Comparison of ENCODE assay signal across 32 cellular contexts in genomic region chr12:1020389-1020788, GRCh38.
"Had no signal": no experiment of that assay in that cellular context is flagged by ENCODE, and none has a peak within 500 bp of the region (broad histone marks: within the 10 kb centered on the region; RNA-seq: fewer than 3 reads in every experiment).

No MANE protein-coding gene starts in this region.

- H3K9me3 Mint-ChIP-seq: activated CD8-positive, alpha-beta T cell treated with anti-CD3 and anti-CD28 coated beads for 36 hours; activated naive CD4-positive, alpha-beta T cell treated with anti-CD3 and anti-CD28 coated beads for 36 hours; activated naive CD4-positive, alpha-beta T cell treated with anti-CD3 and anti-CD28 coated beads, Interleukin-2, amount 50 U/mL, for 24 hours; activated naive CD8-positive, alpha-beta T cell treated with anti-CD3 and anti-CD28 coated beads for 36 hours; activated T-cell treated with anti-CD3 and anti-CD28 coated beads, Interleukin-2, amount 50 U/mL, for 4 hours; activated T-helper 1 cell treated with anti-CD3 and anti-CD28 coated beads, Interleukin-12 subunit alpha, Interleukin-12 subunit beta, Interleukin-2, Interleukin-4 antibody, amounts not matched to agents 30 ng/mL and 10 ng/mL and 1 ng/mL, durations not matched to agents 14 hours and 24 hours and 36 hours; activated T-helper 17 cell treated with anti-CD3 and anti-CD28 coated beads, Interleukin-2, amount 50 U/mL, for 72 hours; central memory CD8-positive, alpha-beta T cell; T-helper 1 cell treated with Interleukin-12 subunit alpha and Interleukin-12 subunit beta and Interleukin-4 antibody, amounts not matched to agents 30 μg/mL and 1 μg/mL, for 36 hours; T-helper 2 cell treated with Interferon-gamma antibody and Interleukin-4, amounts not matched to agents 5 μg/mL and 100 μg/mL, for 36 hours had no signal

- H3K4me1 Mint-ChIP-seq: activated CD4-positive, alpha-beta T cell treated with anti-CD3 and anti-CD28 coated beads, Interleukin-2, amount 10 ng/mL, durations not matched to agents 7 days and 5 days; activated naive CD8-positive, alpha-beta T cell treated with anti-CD3 and anti-CD28 coated beads for 36 hours; activated T-helper 17 cell treated with anti-CD3 and anti-CD28 coated beads, Interleukin-2, amount 50 U/mL, for 72 hours had no signal

- DNase-seq: activated CD4-positive, alpha-beta T cell treated with anti-CD3 and anti-CD28 coated beads for 48 hours; activated CD4-positive, alpha-beta T cell treated with anti-CD3 and anti-CD28 coated beads, Interleukin-2, amount 10 ng/mL, durations not matched to agents 7 days and 5 days; activated CD4-positive, alpha-beta T cell treated with anti-CD3 and anti-CD28 coated beads, Interleukin-2, amount 50 U/mL, for 48 hours; activated CD4-positive, CD25-positive, alpha-beta regulatory T cell; activated CD8-positive, alpha-beta memory T cell treated with anti-CD3 and anti-CD28 coated beads, Interleukin-2, amount 50 U/mL, for 4 hours; activated CD8-positive, alpha-beta T cell treated with anti-CD3 and anti-CD28 coated beads for 36 hours; activated effector memory CD4-positive, alpha-beta T cell treated with anti-CD3 and anti-CD28 coated beads, Interleukin-2, amount 50 U/mL, for 16 hours; activated gamma-delta T cell treated with Interleukin-2 at 50 U/mL for 16 hours; activated naive CD4-positive, alpha-beta T cell; activated naive CD4-positive, alpha-beta T cell treated with anti-CD3 and anti-CD28 coated beads for 36 hours; activated naive CD8-positive, alpha-beta T cell treated with anti-CD3 and anti-CD28 coated beads for 36 hours; activated T-cell treated with anti-CD3 and anti-CD28 coated beads for 4 hours; activated T-cell treated with anti-CD3 and anti-CD28 coated beads, Interleukin-2, amount 50 U/mL, for 1 hour; activated T-cell treated with anti-CD3 and anti-CD28 coated beads, Interleukin-2, amount 50 U/mL, for 4 hours; activated T-cell treated with anti-CD3 and anti-CD28 coated beads, Interleukin-2, amount 50 U/mL, for 72 hours; adrenal gland; amniotic stem cell; aorta; body of pancreas; caudate nucleus; cerebellar nuclear complex; SW 1271; T-helper 1 cell; T-helper 9 cell; WERI-Rb-1 had no signal

- H3K27ac Mint-ChIP-seq: activated CD4-positive, alpha-beta T cell treated with anti-CD3 and anti-CD28 coated beads, Interleukin-2, amount 10 ng/mL, durations not matched to agents 7 days and 5 days; activated CD8-positive, alpha-beta T cell treated with anti-CD3 and anti-CD28 coated beads for 36 hours; activated naive CD4-positive, alpha-beta T cell treated with anti-CD3 and anti-CD28 coated beads for 36 hours; activated naive CD4-positive, alpha-beta T cell treated with anti-CD3 and anti-CD28 coated beads, Interleukin-2, amount 50 U/mL, for 24 hours; activated naive CD8-positive, alpha-beta T cell treated with anti-CD3 and anti-CD28 coated beads for 36 hours; activated T-cell treated with anti-CD3 and anti-CD28 coated beads, Interleukin-2, amount 50 U/mL, for 72 hours; activated T-helper 1 cell treated with anti-CD3 and anti-CD28 coated beads, Interleukin-12 subunit alpha, Interleukin-12 subunit beta, Interleukin-2, Interleukin-4 antibody, amounts not matched to agents 30 ng/mL and 10 ng/mL and 1 ng/mL, durations not matched to agents 14 hours and 24 hours and 36 hours; activated T-helper 17 cell treated with anti-CD3 and anti-CD28 coated beads, Interleukin-2, amount 50 U/mL, for 72 hours; T-helper 1 cell treated with Interleukin-12 subunit alpha and Interleukin-12 subunit beta and Interleukin-4 antibody, amounts not matched to agents 30 μg/mL and 1 μg/mL, for 36 hours; T-helper 2 cell treated with Interferon-gamma antibody and Interleukin-4, amounts not matched to agents 5 μg/mL and 100 μg/mL, for 36 hours; WTC11 had no signal

- H3K27me3 Mint-ChIP-seq: activated CD4-positive, alpha-beta T cell treated with anti-CD3 and anti-CD28 coated beads, Interleukin-2, amount 10 ng/mL, durations not matched to agents 7 days and 5 days; activated CD8-positive, alpha-beta T cell treated with anti-CD3 and anti-CD28 coated beads for 36 hours; activated naive CD4-positive, alpha-beta T cell treated with anti-CD3 and anti-CD28 coated beads, Interleukin-2, amount 50 U/mL, for 24 hours; activated naive CD8-positive, alpha-beta T cell treated with anti-CD3 and anti-CD28 coated beads for 36 hours; activated T-helper 17 cell treated with anti-CD3 and anti-CD28 coated beads, Interleukin-2, amount 50 U/mL, for 72 hours; central memory CD8-positive, alpha-beta T cell had no signal

- ATAC-seq: activated CD8-positive, alpha-beta T cell treated with anti-CD3 and anti-CD28 coated beads for 36 hours; activated T-cell treated with anti-CD3 and anti-CD28 coated beads, Interleukin-2, amount 50 U/mL, for 4 hours; activated T-cell treated with anti-CD3 and anti-CD28 coated beads, Interleukin-2, amount 50 U/mL, for 72 hours; activated T-helper 17 cell treated with anti-CD3 and anti-CD28 coated beads, Interleukin-2, amount 50 U/mL, for 72 hours; body of pancreas; WTC11 had no signal

- H3K4me3 Mint-ChIP-seq: activated CD4-positive, alpha-beta T cell treated with anti-CD3 and anti-CD28 coated beads, Interleukin-2, amount 10 ng/mL, durations not matched to agents 7 days and 5 days; activated CD8-positive, alpha-beta T cell treated with anti-CD3 and anti-CD28 coated beads for 36 hours; activated naive CD4-positive, alpha-beta T cell treated with anti-CD3 and anti-CD28 coated beads for 36 hours; activated naive CD4-positive, alpha-beta T cell treated with anti-CD3 and anti-CD28 coated beads, Interleukin-2, amount 50 U/mL, for 24 hours; activated naive CD8-positive, alpha-beta T cell treated with anti-CD3 and anti-CD28 coated beads for 36 hours; activated T-cell treated with anti-CD3 and anti-CD28 coated beads, Interleukin-2, amount 50 U/mL, for 4 hours; activated T-cell treated with anti-CD3 and anti-CD28 coated beads, Interleukin-2, amount 50 U/mL, for 72 hours; activated T-helper 1 cell treated with anti-CD3 and anti-CD28 coated beads, Interleukin-12 subunit alpha, Interleukin-12 subunit beta, Interleukin-2, Interleukin-4 antibody, amounts not matched to agents 30 ng/mL and 10 ng/mL and 1 ng/mL, durations not matched to agents 14 hours and 24 hours and 36 hours; activated T-helper 17 cell treated with anti-CD3 and anti-CD28 coated beads, Interleukin-2, amount 50 U/mL, for 72 hours; central memory CD8-positive, alpha-beta T cell; T-helper 1 cell treated with Interleukin-12 subunit alpha and Interleukin-12 subunit beta and Interleukin-4 antibody, amounts not matched to agents 30 μg/mL and 1 μg/mL, for 36 hours; T-helper 2 cell treated with Interferon-gamma antibody and Interleukin-4, amounts not matched to agents 5 μg/mL and 100 μg/mL, for 36 hours; WTC11 had no signal
